8 cellular contexts compared by ENCODE assay signal in genomic region chr9:84697494-84698114, GRCh38. TPM values are rescaled to one million over a fixed set of nuclear protein-coding genes. Genes with fewer than 3 reads are reported as not detected.
DNase-seq lines count a peak whose midpoint lies in the region; ATAC-seq and TF ChIP-seq lines count a peak whose summit lies in the region.

No MANE protein-coding gene starts in this region.

- H3K9me2 ChIP-seq in neural cell (ENCODE audit: insufficient read depth, low read length), result no peaks in the 10 kb centered on the region

- H3K36me3 ChIP-seq in BJ (ENCODE audit: control insufficient read depth, insufficient read depth, low read length) (no peaks in the 10 kb centered on the region), fibroblast of lung (ENCODE audit: control insufficient read depth, insufficient read depth, low read length) (no peaks in the 10 kb centered on the region), neural cell (ENCODE audit: insufficient read depth, low read length) (no peaks in the 10 kb centered on the region), upper lobe of right lung (no peaks in the 10 kb centered on the region)

- peak; percentile 88 for TF ChIP-seq CTCF in BJ (IDR thresholded peaks at IDR 0.05; ENCODE audit: insufficient read depth, low read depth, low read length)
- peak; percentile 53 for TF ChIP-seq CTCF in activated CD8-positive, alpha-beta T cell treated with anti-CD3 and anti-CD28 coated beads for 36 hours (IDR thresholded peaks at IDR 0.05)
- peak; percentile 40 to 59 for TF ChIP-seq CTCF in fibroblast of lung (conservative IDR thresholded peaks at IDR 0.05 in 1 of 2, IDR thresholded peaks at IDR 0.05 in 1 of 2; ENCODE audit: low read depth in 1 of 2, low read length in 2 of 2)
- peak; percentile 49 for TF ChIP-seq CTCF in neural cell (IDR thresholded peaks at IDR 0.05; ENCODE audit: poor library complexity, severe bottlenecking)
- peak; percentile 63 for TF ChIP-seq CTCF in upper lobe of right lung (IDR thresholded peaks at IDR 0.05)

- H3K36me3 Mint-ChIP-seq in activated CD8-positive, alpha-beta T cell treated with anti-CD3 and anti-CD28 coated beads for 36 hours (ENCODE audit: low read depth), result no peaks in the 10 kb centered on the region

- H3K27ac ChIP-seq in fibroblast of lung (ENCODE audit: insufficient read depth, low read length) (no peak overlapping the region), neural cell (ENCODE audit: low read length) (no peak overlapping the region), upper lobe of right lung (no peak overlapping the region)

- H3K9ac ChIP-seq in fibroblast of lung (ENCODE audit: insufficient read depth, low read length), result no peak overlapping the region
- H3K9ac ChIP-seq in neural cell (ENCODE audit: low read length), result no peak overlapping the region

- CTCF ChIA-PET in BJ (lab: Yijun Ruan, JAX), result interaction anchor here (0.7 to 4.9 kb wide), 28 partner anchors 9 to 913 kb away, joined by 3 to 56 read pairs (median 4); no protein-coding TSS in a partner anchor
- CTCF ChIA-PET in activated CD8-positive, alpha-beta T cell treated with anti-CD3 and anti-CD28 coated beads for 36 hours (lab: Charles Lee), result interaction anchor here (0.7 to 4.0 kb wide), 6 partner anchors 9 to 561 kb away, joined by 3 to 19 read pairs (median 4); no protein-coding TSS in a partner anchor

- H3K79me2 ChIP-seq in fibroblast of lung (ENCODE audit: control insufficient read depth, insufficient read depth, low read length), result no peaks in the 10 kb centered on the region
- H3K79me2 ChIP-seq in neural cell (replicated peaks; ENCODE audit: insufficient read depth, low read length), result no peaks in the 10 kb centered on the region

- no peak overlapping the region for H2AFZ ChIP-seq in fibroblast of lung (ENCODE audit: low read length)
- H2AFZ ChIP-seq in neural cell (ENCODE audit: low read depth, low read length), result no peak overlapping the region

- no peak for TF ChIP-seq EP300 in neural cell (conservative IDR thresholded peaks at IDR 0.05; ENCODE audit: poor library complexity, severe bottlenecking)

- H3K27me3 Mint-ChIP-seq in activated CD8-positive, alpha-beta T cell treated with anti-CD3 and anti-CD28 coated beads for 36 hours, result peaks cover 16% of the 10 kb centered on the region

- H3K4me1 ChIP-seq in fibroblast of lung (ENCODE audit: control insufficient read depth, extremely low read depth, insufficient read depth, low read length) (no peaks in the 10 kb centered on the region), upper lobe of right lung (no peaks in the 10 kb centered on the region)

- no peaks in the 10 kb centered on the region for H3K9me3 Mint-ChIP-seq in activated CD8-positive, alpha-beta T cell treated with anti-CD3 and anti-CD28 coated beads for 36 hours

- no peaks in the 10 kb centered on the region for H3K9me3 ChIP-seq in fibroblast of lung (ENCODE audit: control insufficient read depth, insufficient read depth, low read depth, low read length)
- H3K9me3 ChIP-seq in neural cell (ENCODE audit: low read length), result no peaks in the 10 kb centered on the region
- no peaks in the 10 kb centered on the region for H3K9me3 ChIP-seq in upper lobe of right lung

- H3K4me2 ChIP-seq in fibroblast of lung (ENCODE audit: extremely low read depth, insufficient read depth, low read length) (no peak overlapping the region), neural cell (ENCODE audit: low read length) (no peak overlapping the region)

- ATAC-seq in GM19372 (IDR thresholded peaks at IDR 0.05; ENCODE audit: low read depth, unreplicated experiment), result peak; percentile 41
- ATAC-seq in activated CD8-positive, alpha-beta T cell treated with anti-CD3 and anti-CD28 coated beads for 36 hours, result peak; percentile 37
- peak; percentile 92 for ATAC-seq in upper lobe of right lung

- no peak overlapping the region for H3K4me3 Mint-ChIP-seq in activated CD8-positive, alpha-beta T cell treated with anti-CD3 and anti-CD28 coated beads for 36 hours

- no peak for DNase-seq in BJ (ENCODE audit: low read depth)
- peak; percentile 51 for DNase-seq in NCI-H1092 (lab: John Stamatoyannopoulos, UW)
- DNase-seq in activated CD8-positive, alpha-beta T cell treated with anti-CD3 and anti-CD28 coated beads for 36 hours, result peak; percentile 70
- peak; percentile 14 to 47 for DNase-seq in fibroblast of lung (ENCODE audit: low read depth in 2 of 2)
- DNase-seq in upper lobe of right lung, result peak; percentile 85
- no peak for DNase-seq in activated gamma-delta T cell (lab: John Stamatoyannopoulos, UW)

- H3F3A ChIP-seq in neural cell (ENCODE audit: insufficient read depth, low read length, poor library complexity, severe bottlenecking), result no peaks in the 10 kb centered on the region

- no peaks in the 10 kb centered on the region for H3K4me1 Mint-ChIP-seq in activated CD8-positive, alpha-beta T cell treated with anti-CD3 and anti-CD28 coated beads for 36 hours (ENCODE audit: low read depth)

- H4K20me1 ChIP-seq in fibroblast of lung (ENCODE audit: control insufficient read depth, extremely low read depth, insufficient read depth, low read length) (no peaks in the 10 kb centered on the region), neural cell (ENCODE audit: insufficient read depth) (no peaks in the 10 kb centered on the region)

- H3K27ac Mint-ChIP-seq in activated CD8-positive, alpha-beta T cell treated with anti-CD3 and anti-CD28 coated beads for 36 hours, result no peak overlapping the region

- TF ChIP-seq RAD21 in neural cell (conservative IDR thresholded peaks at IDR 0.05), result peak; percentile 55

- POLR2A ChIA-PET in BJ (lab: Charles Lee), result no interaction called here
- POLR2A ChIA-PET in activated CD8-positive, alpha-beta T cell treated with anti-CD3 and anti-CD28 coated beads for 36 hours (lab: Charles Lee), result interaction anchor here (0.6 kb wide), 1 partner anchor 448 kb away, joined by 3 read pairs; no protein-coding TSS in a partner anchor

- intact Hi-C loops in activated CD8-positive, alpha-beta T cell treated with anti-CD3 and anti-CD28 coated beads for 36 hours (cut with micrococcal nuclease), result no loop called here
- intact Hi-C loops in upper lobe of right lung (cut with DNase I), result no loop called here

- H3K27me3 ChIP-seq in BJ (ENCODE audit: control insufficient read depth, insufficient read depth, low read length), result peaks cover 1% of the 10 kb centered on the region; the same call in 1 of the 2 replicates
- no peaks in the 10 kb centered on the region for H3K27me3 ChIP-seq in fibroblast of lung (ENCODE audit: control insufficient read depth, insufficient read depth, low read length)
- H3K27me3 ChIP-seq in neural cell (ENCODE audit: insufficient read depth, low read depth, low read length), result no peaks in the 10 kb centered on the region
- no peaks in the 10 kb centered on the region for H3K27me3 ChIP-seq in upper lobe of right lung

- H3K4me3 ChIP-seq in BJ (ENCODE audit: low read depth, low read length), result no peak overlapping the region
- H3K4me3 ChIP-seq in fibroblast of lung (replicated peaks in 1 of 4; ENCODE audit: control extremely low read depth in 1 of 4, insufficient read depth in 1 of 4, low read depth in 3 of 4, low read length in 4 of 4), result no peak overlapping the region
- H3K4me3 ChIP-seq in neural cell (ENCODE audit: low read length), result no peak overlapping the region
- H3K4me3 ChIP-seq in upper lobe of right lung, result no peak overlapping the region

TF ChIP-seq in neural cell, 6 proteins besides CTCF, POLR2A, EP300 and RAD21:
- TF ChIP-seq POLR2AphosphoS5 (IDR thresholded peaks at IDR 0.05), result no peak
- TF ChIP-seq SMC3 (conservative IDR thresholded peaks at IDR 0.05; ENCODE audit: poor library complexity), result peak; percentile 66
TF ChIP-seq in neural cell: peak in this region for 1.

RNA-seq across cellular contexts. Expression of gene NTRK2, which starts 28.1 kb away (rescaled TPM):
- polyA plus RNA-seq in BJ (2011; rRNA removed), result 2.0 and 2.1 TPM in 2 replicates
- polyA minus RNA-seq in BJ (2011; rRNA and poly(A)+ RNA removed), result 1.3 and 1.5 TPM in 2 replicates
- under 1 TPM; 0.07 to 0.09 TPM for total RNA-seq in activated CD8-positive, alpha-beta T cell treated with anti-CD3 and anti-CD28 coated beads for 36 hours
- total RNA-seq in fibroblast of lung, result 0.26 and 0.66 TPM in 2 replicates
- polyA plus RNA-seq in fibroblast of lung, result 0.70 and 1.1 TPM in 2 replicates
- 0.25 and 0.45 TPM in 2 replicates for polyA plus RNA-seq in fibroblast of lung (2012)
- 0.75 and 1.1 TPM in 2 replicates for polyA minus RNA-seq in fibroblast of lung (ENCODE audit: low replicate concordance)
- polyA plus RNA-seq in neural cell, result 14.2 and 15.3 TPM in 2 replicates
- 72.8 and 77.2 TPM in 2 replicates for polyA minus RNA-seq in neural cell
- 0.98 TPM for total RNA-seq in upper lobe of right lung

Comparison
In these comparisons a context has a peak if more than half of its experiments do, and no peak if none do; other contexts are left out.
1. DNase-seq: peak in NCI-H1092 (single experiment), activated CD8-positive, alpha-beta T cell treated with anti-CD3 and anti-CD28 coated beads for 36 hours (single experiment), fibroblast of lung (2 of 2) and upper lobe of right lung (single experiment); none in BJ (single experiment) and activated gamma-delta T cell (single experiment).
2. ATAC-seq: peak in every context shown above with its lines; median percentile 92 in upper lobe of right lung; 41 in GM19372; 37 in activated CD8-positive, alpha-beta T cell treated with anti-CD3 and anti-CD28 coated beads for 36 hours.
3. Peak in every context shown above with its lines, with median percentiles within 50 percentile points of each other: CTCF ChIP-seq.